1 cellular context compared by ENCODE assay signal in genomic region chr4:185480016-185480732, GRCh38.
TF ChIP-seq lines count a peak whose summit lies in the region.

No MANE protein-coding gene starts in this region.

TF ChIP-seq in H1, 55 proteins besides CTCF, POLR2A, EP300 and RAD21 (continued from another document):
- TF ChIP-seq RNF2 (IDR thresholded peaks at IDR 0.05; ENCODE audit: borderline replicate concordance, low read depth, low read length, missing control alignments, poor library complexity, severe bottlenecking) (no peak), GTF2F1 (IDR thresholded peaks at IDR 0.05; ENCODE audit: borderline replicate concordance, low read depth, low read length) (no peak), ASH2L (IDR thresholded peaks at IDR 0.05; ENCODE audit: low read length) (no peak), YY1 (IDR thresholded peaks at IDR 0.05; ENCODE audit: low read depth, low read length) (no peak), TBP (IDR thresholded peaks at IDR 0.05; ENCODE audit: low read depth, low read length) (no peak)
- TF ChIP-seq, protein P1, sequence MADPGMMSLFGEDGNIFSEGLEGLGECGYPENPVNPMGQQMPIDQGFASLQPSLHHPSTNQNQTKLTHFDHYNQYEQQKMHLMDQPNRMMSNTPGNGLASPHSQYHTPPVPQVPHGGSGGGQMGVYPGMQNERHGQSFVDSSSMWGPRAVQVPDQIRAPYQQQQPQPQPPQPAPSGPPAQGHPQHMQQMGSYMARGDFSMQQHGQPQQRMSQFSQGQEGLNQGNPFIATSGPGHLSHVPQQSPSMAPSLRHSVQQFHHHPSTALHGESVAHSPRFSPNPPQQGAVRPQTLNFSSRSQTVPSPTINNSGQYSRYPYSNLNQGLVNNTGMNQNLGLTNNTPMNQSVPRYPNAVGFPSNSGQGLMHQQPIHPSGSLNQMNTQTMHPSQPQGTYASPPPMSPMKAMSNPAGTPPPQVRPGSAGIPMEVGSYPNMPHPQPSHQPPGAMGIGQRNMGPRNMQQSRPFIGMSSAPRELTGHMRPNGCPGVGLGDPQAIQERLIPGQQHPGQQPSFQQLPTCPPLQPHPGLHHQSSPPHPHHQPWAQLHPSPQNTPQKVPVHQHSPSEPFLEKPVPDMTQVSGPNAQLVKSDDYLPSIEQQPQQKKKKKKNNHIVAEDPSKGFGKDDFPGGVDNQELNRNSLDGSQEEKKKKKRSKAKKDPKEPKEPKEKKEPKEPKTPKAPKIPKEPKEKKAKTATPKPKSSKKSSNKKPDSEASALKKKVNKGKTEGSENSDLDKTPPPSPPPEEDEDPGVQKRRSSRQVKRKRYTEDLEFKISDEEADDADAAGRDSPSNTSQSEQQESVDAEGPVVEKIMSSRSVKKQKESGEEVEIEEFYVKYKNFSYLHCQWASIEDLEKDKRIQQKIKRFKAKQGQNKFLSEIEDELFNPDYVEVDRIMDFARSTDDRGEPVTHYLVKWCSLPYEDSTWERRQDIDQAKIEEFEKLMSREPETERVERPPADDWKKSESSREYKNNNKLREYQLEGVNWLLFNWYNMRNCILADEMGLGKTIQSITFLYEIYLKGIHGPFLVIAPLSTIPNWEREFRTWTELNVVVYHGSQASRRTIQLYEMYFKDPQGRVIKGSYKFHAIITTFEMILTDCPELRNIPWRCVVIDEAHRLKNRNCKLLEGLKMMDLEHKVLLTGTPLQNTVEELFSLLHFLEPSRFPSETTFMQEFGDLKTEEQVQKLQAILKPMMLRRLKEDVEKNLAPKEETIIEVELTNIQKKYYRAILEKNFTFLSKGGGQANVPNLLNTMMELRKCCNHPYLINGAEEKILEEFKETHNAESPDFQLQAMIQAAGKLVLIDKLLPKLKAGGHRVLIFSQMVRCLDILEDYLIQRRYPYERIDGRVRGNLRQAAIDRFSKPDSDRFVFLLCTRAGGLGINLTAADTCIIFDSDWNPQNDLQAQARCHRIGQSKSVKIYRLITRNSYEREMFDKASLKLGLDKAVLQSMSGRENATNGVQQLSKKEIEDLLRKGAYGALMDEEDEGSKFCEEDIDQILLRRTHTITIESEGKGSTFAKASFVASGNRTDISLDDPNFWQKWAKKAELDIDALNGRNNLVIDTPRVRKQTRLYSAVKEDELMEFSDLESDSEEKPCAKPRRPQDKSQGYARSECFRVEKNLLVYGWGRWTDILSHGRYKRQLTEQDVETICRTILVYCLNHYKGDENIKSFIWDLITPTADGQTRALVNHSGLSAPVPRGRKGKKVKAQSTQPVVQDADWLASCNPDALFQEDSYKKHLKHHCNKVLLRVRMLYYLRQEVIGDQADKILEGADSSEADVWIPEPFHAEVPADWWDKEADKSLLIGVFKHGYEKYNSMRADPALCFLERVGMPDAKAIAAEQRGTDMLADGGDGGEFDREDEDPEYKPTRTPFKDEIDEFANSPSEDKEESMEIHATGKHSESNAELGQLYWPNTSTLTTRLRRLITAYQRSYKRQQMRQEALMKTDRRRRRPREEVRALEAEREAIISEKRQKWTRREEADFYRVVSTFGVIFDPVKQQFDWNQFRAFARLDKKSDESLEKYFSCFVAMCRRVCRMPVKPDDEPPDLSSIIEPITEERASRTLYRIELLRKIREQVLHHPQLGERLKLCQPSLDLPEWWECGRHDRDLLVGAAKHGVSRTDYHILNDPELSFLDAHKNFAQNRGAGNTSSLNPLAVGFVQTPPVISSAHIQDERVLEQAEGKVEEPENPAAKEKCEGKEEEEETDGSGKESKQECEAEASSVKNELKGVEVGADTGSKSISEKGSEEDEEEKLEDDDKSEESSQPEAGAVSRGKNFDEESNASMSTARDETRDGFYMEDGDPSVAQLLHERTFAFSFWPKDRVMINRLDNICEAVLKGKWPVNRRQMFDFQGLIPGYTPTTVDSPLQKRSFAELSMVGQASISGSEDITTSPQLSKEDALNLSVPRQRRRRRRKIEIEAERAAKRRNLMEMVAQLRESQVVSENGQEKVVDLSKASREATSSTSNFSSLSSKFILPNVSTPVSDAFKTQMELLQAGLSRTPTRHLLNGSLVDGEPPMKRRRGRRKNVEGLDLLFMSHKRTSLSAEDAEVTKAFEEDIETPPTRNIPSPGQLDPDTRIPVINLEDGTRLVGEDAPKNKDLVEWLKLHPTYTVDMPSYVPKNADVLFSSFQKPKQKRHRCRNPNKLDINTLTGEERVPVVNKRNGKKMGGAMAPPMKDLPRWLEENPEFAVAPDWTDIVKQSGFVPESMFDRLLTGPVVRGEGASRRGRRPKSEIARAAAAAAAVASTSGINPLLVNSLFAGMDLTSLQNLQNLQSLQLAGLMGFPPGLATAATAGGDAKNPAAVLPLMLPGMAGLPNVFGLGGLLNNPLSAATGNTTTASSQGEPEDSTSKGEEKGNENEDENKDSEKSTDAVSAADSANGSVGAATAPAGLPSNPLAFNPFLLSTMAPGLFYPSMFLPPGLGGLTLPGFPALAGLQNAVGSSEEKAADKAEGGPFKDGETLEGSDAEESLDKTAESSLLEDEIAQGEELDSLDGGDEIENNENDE (IDR thresholded peaks at IDR 0.05; ENCODE audit: insufficient replicate concordance, low read length) = no peak
- TF ChIP-seq, protein P2, sequence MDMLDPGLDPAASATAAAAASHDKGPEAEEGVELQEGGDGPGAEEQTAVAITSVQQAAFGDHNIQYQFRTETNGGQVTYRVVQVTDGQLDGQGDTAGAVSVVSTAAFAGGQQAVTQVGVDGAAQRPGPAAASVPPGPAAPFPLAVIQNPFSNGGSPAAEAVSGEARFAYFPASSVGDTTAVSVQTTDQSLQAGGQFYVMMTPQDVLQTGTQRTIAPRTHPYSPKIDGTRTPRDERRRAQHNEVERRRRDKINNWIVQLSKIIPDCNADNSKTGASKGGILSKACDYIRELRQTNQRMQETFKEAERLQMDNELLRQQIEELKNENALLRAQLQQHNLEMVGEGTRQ (IDR thresholded peaks at IDR 0.05; ENCODE audit: low read length) = no peak
